8 cellular contexts compared by ENCODE assay signal in genomic region chr19:45038931-45039893, GRCh38. TPM values are rescaled to one million over a fixed set of nuclear protein-coding genes. Genes with fewer than 3 reads are reported as not detected.
DNase-seq lines count a peak whose midpoint lies in the region; ATAC-seq and TF ChIP-seq lines count a peak whose summit lies in the region.

Gene CLASRP (plus strand): TSS chr19:45039045. CDS start chr19:45040213, 1,168 bp downstream.

- H3K4me1 Mint-ChIP-seq in T-helper 1 cell treated with Interleukin-12 subunit alpha and Interleukin-12 subunit beta and Interleukin-4 antibody, amounts not matched to agents 30 μg/mL and 1 μg/mL, for 36 hours (ENCODE audit: low read depth): peaks cover 28% of the 10 kb centered on the region

- no peaks in the 10 kb centered on the region for H3K27me3 ChIP-seq in prostate gland (replicated peaks; ENCODE audit: insufficient read depth)

- DNase-seq in NCI-H1417 treated with DMSO at 0.1 percent for 48 hours (lab: John Stamatoyannopoulos, UW) (peak; percentile 38), amniotic epithelial cell (ENCODE audit: low read depth) (peak; percentile 86), left cardiac atrium (peak; percentile 94), prostate gland (ENCODE audit: low spot score) (peak; percentile 87), ureter (ENCODE audit: low spot score) (peak; percentile 93)

- TF ChIP-seq POLR2A in GM10847 (IDR thresholded peaks at IDR 0.05; ENCODE audit: extremely low read depth, insufficient read length): peak; percentile 88
- TF ChIP-seq POLR2A in prostate gland (IDR thresholded peaks at IDR 0.05): peak; percentile 89

- H3K9me3 ChIP-seq in prostate gland: no peaks in the 10 kb centered on the region

- no peaks in the 10 kb centered on the region for H3K9me3 Mint-ChIP-seq in T-helper 1 cell treated with Interleukin-12 subunit alpha and Interleukin-12 subunit beta and Interleukin-4 antibody, amounts not matched to agents 30 μg/mL and 1 μg/mL, for 36 hours

- peak within 1 kb of the TSS; percentile 76 to 90 for H3K4me3 ChIP-seq in prostate gland

- peaks cover 37% of the 10 kb centered on the region for H3K36me3 Mint-ChIP-seq in T-helper 1 cell treated with Interleukin-12 subunit alpha and Interleukin-12 subunit beta and Interleukin-4 antibody, amounts not matched to agents 30 μg/mL and 1 μg/mL, for 36 hours (ENCODE audit: low read depth)

- TF ChIP-seq CTCF in prostate gland (IDR thresholded peaks at IDR 0.05): peak in 1 of 4 experiments; percentile 31

- peak within 1 kb of the TSS; percentile 99 for H3K27ac Mint-ChIP-seq in T-helper 1 cell treated with Interleukin-12 subunit alpha and Interleukin-12 subunit beta and Interleukin-4 antibody, amounts not matched to agents 30 μg/mL and 1 μg/mL, for 36 hours

- no peaks in the 10 kb centered on the region for H3K27me3 Mint-ChIP-seq in T-helper 1 cell treated with Interleukin-12 subunit alpha and Interleukin-12 subunit beta and Interleukin-4 antibody, amounts not matched to agents 30 μg/mL and 1 μg/mL, for 36 hours (ENCODE audit: low read depth)

- WGBS in prostate gland: 2% methylated on average over 62 of the region's 62 CpGs

- H3K36me3 ChIP-seq in prostate gland: no peaks in the 10 kb centered on the region

- peak within 1 kb of the TSS; percentile 99 for H3K4me3 Mint-ChIP-seq in T-helper 1 cell treated with Interleukin-12 subunit alpha and Interleukin-12 subunit beta and Interleukin-4 antibody, amounts not matched to agents 30 μg/mL and 1 μg/mL, for 36 hours

- H3K4me1 ChIP-seq in prostate gland (replicated peaks): peaks cover 10% of the 10 kb centered on the region

- intact Hi-C loops in left cardiac atrium (cut with DNase I): no loop called here
- intact Hi-C loops in prostate gland (cut with DNase I): no loop called here

- H3K27ac ChIP-seq in prostate gland: peak within 1 kb of the TSS; percentile 90 to 91

- ATAC-seq in HG02678 (IDR thresholded peaks at IDR 0.05; ENCODE audit: unreplicated experiment): peak; percentile 82
- ATAC-seq in left cardiac atrium: peak; percentile 99

RNA-seq across cellular contexts. Expression of gene CLASRP, which starts in this region (rescaled TPM):
- total RNA-seq in left cardiac atrium: 10 to 100 TPM; 34.0 to 47.7 TPM
- total RNA-seq in prostate gland: 100 to 1,000 TPM in 1 of 2 donors, 10 to 100 TPM in 1; 97.8 to 162 TPM
- total RNA-seq in ureter: 128 TPM

Comparison
In these comparisons a context has a peak if more than half of its experiments do, and no peak if none do; other contexts are left out.
1. Peak in every context shown above with its lines: DNase-seq, ATAC-seq, H3K4me3 ChIP-seq and H3K27ac ChIP-seq.
2. DNase-seq: peak in every context shown above with its lines; median percentile 94 in left cardiac atrium; 93 in ureter; 87 in prostate gland; 86 in amniotic epithelial cell; 38 in NCI-H1417 treated with DMSO at 0.1 percent for 48 hours.